Comparison of ENCODE assay signal across 1 cellular context in the genomic region with DNA sequence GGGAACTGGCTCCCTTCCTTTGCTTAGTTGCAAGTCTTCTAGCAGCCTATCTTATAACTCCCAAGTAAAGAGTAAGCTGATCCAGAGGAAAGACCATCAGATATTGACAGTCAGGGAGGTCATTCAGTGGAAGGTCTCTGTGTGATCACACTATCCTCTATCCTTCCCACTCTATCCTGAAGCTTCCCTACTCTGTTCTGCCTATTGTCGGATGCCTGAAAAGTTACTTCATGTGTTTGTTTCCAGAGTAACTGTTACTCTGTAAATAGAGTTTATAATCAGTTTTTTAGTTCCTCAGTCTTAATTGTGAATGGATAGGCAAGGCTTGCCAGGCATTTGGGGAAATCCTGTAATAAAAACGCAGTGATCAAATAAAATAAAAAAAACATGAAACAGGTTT.
TF ChIP-seq lines count a peak whose summit lies in the region.

No MANE protein-coding gene starts in this region.

TF ChIP-seq in GM23338, 12 proteins besides CTCF, POLR2A, EP300 and RAD21 (continued from another document):
- TF ChIP-seq, protein P1, sequence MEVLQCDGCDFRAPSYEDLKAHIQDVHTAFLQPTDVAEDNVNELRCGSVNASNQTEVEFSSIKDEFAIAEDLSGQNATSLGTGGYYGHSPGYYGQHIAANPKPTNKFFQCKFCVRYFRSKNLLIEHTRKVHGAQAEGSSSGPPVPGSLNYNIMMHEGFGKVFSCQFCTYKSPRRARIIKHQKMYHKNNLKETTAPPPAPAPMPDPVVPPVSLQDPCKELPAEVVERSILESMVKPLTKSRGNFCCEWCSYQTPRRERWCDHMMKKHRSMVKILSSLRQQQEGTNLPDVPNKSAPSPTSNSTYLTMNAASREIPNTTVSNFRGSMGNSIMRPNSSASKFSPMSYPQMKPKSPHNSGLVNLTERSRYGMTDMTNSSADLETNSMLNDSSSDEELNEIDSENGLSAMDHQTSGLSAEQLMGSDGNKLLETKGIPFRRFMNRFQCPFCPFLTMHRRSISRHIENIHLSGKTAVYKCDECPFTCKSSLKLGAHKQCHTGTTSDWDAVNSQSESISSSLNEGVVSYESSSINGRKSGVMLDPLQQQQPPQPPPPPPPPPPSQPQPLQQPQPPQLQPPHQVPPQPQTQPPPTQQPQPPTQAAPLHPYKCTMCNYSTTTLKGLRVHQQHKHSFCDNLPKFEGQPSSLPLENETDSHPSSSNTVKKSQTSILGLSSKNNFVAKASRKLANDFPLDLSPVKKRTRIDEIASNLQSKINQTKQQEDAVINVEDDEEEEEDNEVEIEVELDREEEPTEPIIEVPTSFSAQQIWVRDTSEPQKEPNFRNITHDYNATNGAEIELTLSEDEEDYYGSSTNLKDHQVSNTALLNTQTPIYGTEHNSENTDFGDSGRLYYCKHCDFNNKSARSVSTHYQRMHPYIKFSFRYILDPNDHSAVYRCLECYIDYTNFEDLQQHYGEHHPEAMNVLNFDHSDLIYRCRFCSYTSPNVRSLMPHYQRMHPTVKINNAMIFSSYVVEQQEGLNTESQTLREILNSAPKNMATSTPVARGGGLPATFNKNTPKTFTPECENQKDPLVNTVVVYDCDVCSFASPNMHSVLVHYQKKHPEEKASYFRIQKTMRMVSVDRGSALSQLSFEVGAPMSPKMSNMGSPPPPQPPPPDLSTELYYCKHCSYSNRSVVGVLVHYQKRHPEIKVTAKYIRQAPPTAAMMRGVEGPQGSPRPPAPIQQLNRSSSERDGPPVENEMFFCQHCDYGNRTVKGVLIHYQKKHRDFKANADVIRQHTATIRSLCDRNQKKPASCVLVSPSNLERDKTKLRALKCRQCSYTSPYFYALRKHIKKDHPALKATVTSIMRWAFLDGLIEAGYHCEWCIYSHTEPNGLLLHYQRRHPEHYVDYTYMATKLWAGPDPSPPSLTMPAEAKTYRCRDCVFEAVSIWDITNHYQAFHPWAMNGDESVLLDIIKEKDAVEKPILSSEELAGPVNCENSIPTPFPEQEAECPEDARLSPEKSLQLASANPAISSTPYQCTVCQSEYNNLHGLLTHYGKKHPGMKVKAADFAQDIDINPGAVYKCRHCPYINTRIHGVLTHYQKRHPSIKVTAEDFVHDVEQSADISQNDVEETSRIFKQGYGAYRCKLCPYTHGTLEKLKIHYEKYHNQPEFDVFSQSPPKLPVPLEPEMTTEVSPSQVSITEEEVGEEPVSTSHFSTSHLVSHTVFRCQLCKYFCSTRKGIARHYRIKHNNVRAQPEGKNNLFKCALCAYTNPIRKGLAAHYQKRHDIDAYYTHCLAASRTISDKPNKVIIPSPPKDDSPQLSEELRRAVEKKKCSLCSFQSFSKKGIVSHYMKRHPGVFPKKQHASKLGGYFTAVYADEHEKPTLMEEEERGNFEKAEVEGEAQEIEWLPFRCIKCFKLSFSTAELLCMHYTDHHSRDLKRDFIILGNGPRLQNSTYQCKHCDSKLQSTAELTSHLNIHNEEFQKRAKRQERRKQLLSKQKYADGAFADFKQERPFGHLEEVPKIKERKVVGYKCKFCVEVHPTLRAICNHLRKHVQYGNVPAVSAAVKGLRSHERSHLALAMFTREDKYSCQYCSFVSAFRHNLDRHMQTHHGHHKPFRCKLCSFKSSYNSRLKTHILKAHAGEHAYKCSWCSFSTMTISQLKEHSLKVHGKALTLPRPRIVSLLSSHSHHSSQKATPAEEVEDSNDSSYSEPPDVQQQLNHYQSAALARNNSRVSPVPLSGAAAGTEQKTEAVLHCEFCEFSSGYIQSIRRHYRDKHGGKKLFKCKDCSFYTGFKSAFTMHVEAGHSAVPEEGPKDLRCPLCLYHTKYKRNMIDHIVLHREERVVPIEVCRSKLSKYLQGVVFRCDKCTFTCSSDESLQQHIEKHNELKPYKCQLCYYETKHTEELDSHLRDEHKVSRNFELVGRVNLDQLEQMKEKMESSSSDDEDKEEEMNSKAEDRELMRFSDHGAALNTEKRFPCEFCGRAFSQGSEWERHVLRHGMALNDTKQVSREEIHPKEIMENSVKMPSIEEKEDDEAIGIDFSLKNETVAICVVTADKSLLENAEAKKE (CRISPR knock-in tag; IDR thresholded peaks at IDR 0.05) = no peak
- no peak for TF ChIP-seq ZNF331 (CRISPR knock-in tag; IDR thresholded peaks at IDR 0.05; ENCODE audit: low read depth)
- TF ChIP-seq EZH2 (IDR thresholded peaks at IDR 0.05; ENCODE audit: low read depth, unreplicated experiment) = no peak
- TF ChIP-seq POLR2AphosphoS5 (IDR thresholded peaks at IDR 0.05; ENCODE audit: low read depth) = no peak
- TF ChIP-seq CREB1 (CRISPR knock-in tag; IDR thresholded peaks at IDR 0.05; ENCODE audit: low read depth) = no peak
- no peak for TF ChIP-seq EZH2phosphoT487 (IDR thresholded peaks at IDR 0.05; ENCODE audit: unreplicated experiment)
- TF ChIP-seq STAT1 (IDR thresholded peaks at IDR 0.05; ENCODE audit: unreplicated experiment) = no peak
- no peak for TF ChIP-seq NANOG (IDR thresholded peaks at IDR 0.05; ENCODE audit: borderline replicate concordance)
TF ChIP-seq in GM23338: peak in this region for 0.
